Comparison of ENCODE assay signal across 8 cellular contexts in the genomic region with DNA sequence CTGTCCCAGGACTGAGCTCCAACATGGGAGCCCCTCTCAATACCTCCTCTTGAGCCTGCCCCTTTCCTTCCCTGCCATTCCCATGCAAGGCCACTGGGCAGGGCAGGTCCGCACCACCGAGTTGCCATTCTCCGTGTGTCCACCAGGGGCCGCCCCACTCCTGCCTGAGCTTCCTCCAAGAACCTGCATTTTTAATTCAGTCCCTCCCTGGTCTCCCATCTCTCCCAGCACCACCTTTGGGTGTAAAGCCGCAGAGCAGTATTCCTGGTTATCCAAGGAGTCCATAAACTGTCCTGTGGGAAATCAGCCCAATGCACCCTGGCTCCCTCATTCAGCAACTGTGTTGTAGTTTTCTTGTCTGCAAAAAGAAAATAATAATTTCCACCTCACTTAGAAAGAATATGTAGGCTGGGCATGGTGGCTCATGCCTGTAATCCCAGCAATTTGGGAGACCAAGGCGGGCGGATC. TPM values are rescaled to one million over a fixed set of nuclear protein-coding genes. Genes with fewer than 3 reads are reported as not detected.
DNase-seq lines count a peak whose midpoint lies in the region; ATAC-seq and TF ChIP-seq lines count a peak whose summit lies in the region.

No MANE protein-coding gene starts in this region.

- no peak for ATAC-seq in GM21367 (IDR thresholded peaks at IDR 0.05; ENCODE audit: unreplicated experiment)

- TF ChIP-seq CTCF in epithelial cell of esophagus (IDR thresholded peaks at IDR 0.05; ENCODE audit: insufficient read depth, low read depth, low read length, missing control alignments), result peak; percentile 93

- no peak overlapping the region for H3K4me3 ChIP-seq in epithelial cell of esophagus (ENCODE audit: low read length)

- peak; percentile 26 for DNase-seq in GM04503 (ENCODE audit: low read depth)
- DNase-seq in KG1 (lab: John Stamatoyannopoulos, UW), result peak; percentile 49
- peak; percentile 89 for DNase-seq in OCI-M1 (lab: John Stamatoyannopoulos, UW)
- peak; percentile 93 for DNase-seq in activated CD8-positive, alpha-beta memory T cell treated with anti-CD3 and anti-CD28 coated beads, Interleukin-2, amount 50 U/mL, for 48 hours
- peak; percentile 89 for DNase-seq in epithelial cell of esophagus (ENCODE audit: low read depth)
- DNase-seq in mucosa of gallbladder (ENCODE audit: low spot score), result peak; percentile 88
- peak; percentile 91 for DNase-seq in stimulated activated CD8-positive, alpha-beta memory T cell treated with anti-CD3 and anti-CD28 coated beads, Interleukin-4, amount 100 ng/mL, for 48 hours

RNA-seq across cellular contexts. Expression of a gene that starts 15.9 kb away (rescaled TPM):
- 10.9 TPM for total RNA-seq in mucosa of gallbladder

RNA-seq across cellular contexts. Expression of a gene that starts 52.2 kb away (rescaled TPM):
- 0.63 TPM for total RNA-seq in mucosa of gallbladder

Comparison
In these comparisons a context has a peak if more than half of its experiments do, and no peak if none do; other contexts are left out.
1. DNase-seq: peak in every context shown above with its lines; median percentile 93 in activated CD8-positive, alpha-beta memory T cell treated with anti-CD3 and anti-CD28 coated beads, Interleukin-2, amount 50 U/mL, for 48 hours; 91 in stimulated activated CD8-positive, alpha-beta memory T cell treated with anti-CD3 and anti-CD28 coated beads, Interleukin-4, amount 100 ng/mL, for 48 hours; 89 in OCI-M1; 89 in epithelial cell of esophagus; 88 in mucosa of gallbladder; 49 in KG1; 26 in GM04503.